ENCODE assay signal across 29 cellular contexts in genomic region chr2:71517851-71518250, GRCh38.
"Had no signal": no experiment of that assay in that cellular context is flagged by ENCODE, and none has a peak within 500 bp of the region (broad histone marks: within the 10 kb centered on the region; RNA-seq: fewer than 3 reads in every experiment).

No MANE protein-coding gene starts in this region.

- DNase-seq: activated CD4-positive, alpha-beta memory T cell treated with anti-CD3 and anti-CD28 coated beads for 36 hours; activated CD4-positive, alpha-beta T cell treated with anti-CD3 and anti-CD28 coated beads for 1 hour; activated CD4-positive, alpha-beta T cell treated with anti-CD3 and anti-CD28 coated beads for 4 hours; activated CD4-positive, alpha-beta T cell treated with anti-CD3 and anti-CD28 coated beads, Interleukin-2, amount 10 ng/mL, durations not matched to agents 24 days and 14 days; activated CD4-positive, alpha-beta T cell treated with anti-CD3 and anti-CD28 coated beads, Interleukin-2, amount 50 U/mL, for 1 hour; activated CD4-positive, alpha-beta T cell treated with anti-CD3 and anti-CD28 coated beads, Interleukin-2, amount 50 U/mL, for 4 hours; activated CD4-positive, CD25-positive, alpha-beta regulatory T cell; activated CD8-positive, alpha-beta memory T cell treated with anti-CD3 and anti-CD28 coated beads, Interleukin-2, amount 50 U/mL, for 4 hours; activated CD8-positive, alpha-beta T cell treated with anti-CD3 and anti-CD28 coated beads for 36 hours; activated effector memory CD4-positive, alpha-beta T cell treated with Interleukin-2 at 50 U/mL for 16 hours; activated gamma-delta T cell; activated naive CD4-positive, alpha-beta T cell treated with anti-CD3 and anti-CD28 coated beads, Interleukin-2, amount 10 ng/mL, durations not matched to agents 7 days and 5 days; activated naive CD4-positive, alpha-beta T cell treated with Interleukin-2 at 50 U/mL for 16 hours; activated naive CD8-positive, alpha-beta T cell treated with anti-CD3 and anti-CD28 coated beads, Interleukin-2, amount 10 ng/mL, durations not matched to agents 7 days and 5 days; activated naive CD8-positive, alpha-beta T cell treated with anti-CD3 and anti-CD28 coated beads, Interleukin-2, amount 50 U/mL, for 24 hours; activated T-cell treated with anti-CD3 and anti-CD28 coated beads, Interleukin-2, amount 50 U/mL, for 24 hours; activated T-cell treated with anti-CD3 and anti-CD28 coated beads, Interleukin-2, amount 50 U/mL, for 48 hours; amygdala; anterior cingulate cortex; caudate nucleus; SW 1271; T-helper 1 cell; T-helper 2 cell; T-helper 9 cell; WERI-Rb-1 had no signal

- H3K4me3 ChIP-seq: ascending aorta, cardiac muscle cell had no signal

- H3K27ac ChIP-seq: ascending aorta, cardiac muscle cell, WERI-Rb-1 had no signal

- ATAC-seq: activated CD4-positive, CD25-positive, alpha-beta regulatory T cell treated with anti-CD3 and anti-CD28 coated beads, Interleukin-2, amount 50 U/mL, for 24 hours; activated CD8-positive, alpha-beta T cell treated with anti-CD3 and anti-CD28 coated beads for 36 hours; activated naive CD8-positive, alpha-beta T cell treated with anti-CD3 and anti-CD28 coated beads, Interleukin-2, amount 50 U/mL, for 24 hours; WTC11 had no signal
